ENCODE assay signal across 32 cellular contexts in genomic region chr2:6562762-6563161, GRCh38.
"Had no signal": no experiment of that assay in that cellular context is flagged by ENCODE, and none has a peak within 500 bp of the region (broad histone marks: within the 10 kb centered on the region; RNA-seq: fewer than 3 reads in every experiment).

No MANE protein-coding gene starts in this region.

- H3K4me3 Mint-ChIP-seq: activated naive CD4-positive, alpha-beta T cell treated with anti-CD3 and anti-CD28 coated beads for 36 hours; activated naive CD8-positive, alpha-beta T cell treated with anti-CD3 and anti-CD28 coated beads for 36 hours; activated T-helper 1 cell treated with anti-CD3 and anti-CD28 coated beads, Interleukin-12 subunit alpha, Interleukin-12 subunit beta, Interleukin-2, Interleukin-4 antibody, amounts not matched to agents 30 ng/mL and 10 ng/mL and 1 ng/mL, durations not matched to agents 14 hours and 24 hours and 36 hours; mesothelial cell of epicardium; naive B cell had no signal

- H3K9me3 ChIP-seq: adrenal gland, body of pancreas, gastroesophageal sphincter, right atrium auricular region, suprapubic skin, tibial artery, upper lobe of right lung had no signal

- H3K4me3 ChIP-seq: adrenal gland, body of pancreas, gastroesophageal sphincter, right atrium auricular region, suprapubic skin, tibial artery, upper lobe of right lung had no signal

- H3K79me2 ChIP-seq: parathyroid adenoma had no signal

- FAIRE-seq: colon, endothelial cell of umbilical vein, kidney had no signal

- H3K36me3 Mint-ChIP-seq: activated naive CD8-positive, alpha-beta T cell treated with anti-CD3 and anti-CD28 coated beads for 36 hours; mesothelial cell of epicardium; naive B cell had no signal

- H3K9ac ChIP-seq: parathyroid adenoma had no signal

- H3K9me3 Mint-ChIP-seq: activated naive CD4-positive, alpha-beta T cell treated with anti-CD3 and anti-CD28 coated beads for 36 hours; activated naive CD8-positive, alpha-beta T cell treated with anti-CD3 and anti-CD28 coated beads for 36 hours; activated T-helper 1 cell treated with anti-CD3 and anti-CD28 coated beads, Interleukin-12 subunit alpha, Interleukin-12 subunit beta, Interleukin-2, Interleukin-4 antibody, amounts not matched to agents 30 ng/mL and 10 ng/mL and 1 ng/mL, durations not matched to agents 14 hours and 24 hours and 36 hours; naive B cell had no signal

- H3K4me1 Mint-ChIP-seq: activated naive CD8-positive, alpha-beta T cell treated with anti-CD3 and anti-CD28 coated beads for 36 hours; naive B cell had no signal

- H3K27ac ChIP-seq: adrenal gland, body of pancreas, gastroesophageal sphincter, parathyroid adenoma, right atrium auricular region, suprapubic skin, tibial artery, upper lobe of right lung, WERI-Rb-1 had no signal

- ATAC-seq: activated CD4-positive, CD25-positive, alpha-beta regulatory T cell treated with anti-CD3 and anti-CD28 coated beads, Interleukin-2, amount 50 U/mL, for 24 hours; body of pancreas; gastroesophageal sphincter; left colon; upper lobe of right lung had no signal

- H3K36me3 ChIP-seq: adrenal gland, gastroesophageal sphincter, right atrium auricular region, suprapubic skin, tibial artery, upper lobe of right lung, WERI-Rb-1 had no signal

- H3K27ac Mint-ChIP-seq: activated naive CD4-positive, alpha-beta T cell treated with anti-CD3 and anti-CD28 coated beads for 36 hours; activated naive CD8-positive, alpha-beta T cell treated with anti-CD3 and anti-CD28 coated beads for 36 hours; activated T-helper 1 cell treated with anti-CD3 and anti-CD28 coated beads, Interleukin-12 subunit alpha, Interleukin-12 subunit beta, Interleukin-2, Interleukin-4 antibody, amounts not matched to agents 30 ng/mL and 10 ng/mL and 1 ng/mL, durations not matched to agents 14 hours and 24 hours and 36 hours; mesothelial cell of epicardium; naive B cell had no signal

- H3K27me3 ChIP-seq: adrenal gland, body of pancreas, gastroesophageal sphincter, right atrium auricular region, suprapubic skin, tibial artery, upper lobe of right lung had no signal

- H2AFZ ChIP-seq: parathyroid adenoma had no signal

- DNase-seq: activated CD4-positive, alpha-beta T cell treated with anti-CD3 and anti-CD28 coated beads for 48 hours; activated CD4-positive, alpha-beta T cell treated with anti-CD3 and anti-CD28 coated beads, Interleukin-2, amount 50 U/mL, for 48 hours; activated CD8-positive, alpha-beta memory T cell treated with anti-CD3 and anti-CD28 coated beads for 24 hours; activated effector memory CD4-positive, alpha-beta T cell treated with anti-CD3 and anti-CD28 coated beads, Interleukin-2, amount 50 U/mL, for 16 hours; activated naive CD4-positive, alpha-beta T cell treated with anti-CD3 and anti-CD28 coated beads for 36 hours; activated naive CD8-positive, alpha-beta T cell treated with anti-CD3 and anti-CD28 coated beads for 36 hours; adrenal gland; aorta; body of pancreas; dermis blood vessel endothelial cell; effector memory CD4-positive, alpha-beta T cell; hippocampal formation; kidney; left colon; naive B cell; occipital lobe; stimulated activated CD4-positive, alpha-beta T cell treated with anti-CD3 and anti-CD28 coated beads, Interleukin-15, amount 100 ng/mL, for 24 hours; stimulated activated CD4-positive, alpha-beta T cell treated with anti-CD3 and anti-CD28 coated beads, Interleukin-2, amount 100 ng/mL, for 24 hours; stimulated activated naive CD4-positive, alpha-beta T cell; T1000; tibial artery; upper lobe of right lung; WERI-Rb-1 had no signal

- H3K4me1 ChIP-seq: adrenal gland, gastroesophageal sphincter, parathyroid adenoma, right atrium auricular region, suprapubic skin, tibial artery, upper lobe of right lung had no signal
